In the genomic region with DNA sequence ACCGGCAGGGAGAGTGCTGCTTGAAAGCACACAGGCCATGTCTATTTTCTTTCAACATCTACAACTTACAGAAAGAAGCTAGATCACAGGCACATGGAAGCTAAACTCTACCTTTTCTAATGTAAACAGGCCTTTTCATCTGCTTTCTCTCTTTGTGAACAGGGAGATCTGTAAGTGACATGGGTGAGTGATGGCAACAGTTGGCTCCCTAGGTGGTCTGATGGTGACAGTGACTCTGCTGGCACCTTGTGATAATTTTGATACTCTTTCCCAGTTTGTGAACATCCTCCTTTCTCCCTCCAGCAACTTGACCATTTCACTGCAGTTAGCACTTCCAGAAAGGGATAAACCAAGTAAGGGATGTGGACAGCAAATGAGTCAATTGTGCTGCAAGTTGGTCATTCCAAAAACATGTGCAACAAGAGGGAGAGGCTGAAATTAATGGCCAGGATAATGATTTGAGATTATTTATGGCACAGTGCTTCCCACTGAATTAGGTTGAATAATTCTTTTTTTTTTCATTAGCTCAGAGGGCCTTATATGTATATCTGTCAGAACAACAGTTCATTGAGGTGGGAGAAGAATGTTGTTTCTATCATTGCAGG, we compare ENCODE assay signal across 20 cellular contexts.
A peak's percentile ranks its signal among the peaks of the same experiment; 100 is the strongest.
DNase-seq lines count a peak whose midpoint lies in the region; ATAC-seq and TF ChIP-seq lines count a peak whose summit lies in the region.
"Had no signal": no experiment of that assay in that cellular context is flagged by ENCODE, and none has a peak within 500 bp of the region (broad histone marks: within the 10 kb centered on the region; RNA-seq: fewer than 3 reads in every experiment).

No MANE protein-coding gene starts in this region.

- peak overlapping the region; percentile 41 for H3K27ac ChIP-seq in epithelial cell of prostate
- H3K27ac ChIP-seq: BLaER1, SJSA1, tibial nerve had no signal

- peak; percentile 54 for ATAC-seq in omental fat pad (ENCODE audit: low FRiP score)
- no peak for ATAC-seq in GM19397 (IDR thresholded peaks at IDR 0.05; ENCODE audit: unreplicated experiment)
- ATAC-seq: activated CD4-positive, alpha-beta T cell treated with anti-CD3 and anti-CD28 coated beads for 36 hours; HCT116; stimulated activated naive B cell treated with anti-CD40 and anti-IgM and Interleukin-4, amounts not matched to agents 10 μg/mL and 1 μg/mL and 100 μg/mL, for 72 hours had no signal

- DNase-seq in GM03348 (ENCODE audit: low spot score) (peak; percentile 75), NCI-H345 treated with DMSO at 0.1 percent for 48 hours (lab: John Stamatoyannopoulos, UW; ENCODE audit: unreplicated experiment) (peak; percentile 63), epithelial cell of prostate (ENCODE audit: low read depth, low spot score) (no peak), omental fat pad (ENCODE audit: low spot score) (no peak), NCI-H524 treated with DMSO at 0.1 percent for 48 hours (lab: John Stamatoyannopoulos, UW) (no peak), D341Med (ENCODE audit: low spot score) (no peak), SIG-M5 (lab: John Stamatoyannopoulos, UW) (no peak)
- DNase-seq: activated CD4-positive, alpha-beta T cell treated with anti-CD3 and anti-CD28 coated beads for 36 hours; activated effector memory CD4-positive, alpha-beta T cell treated with anti-CD3 and anti-CD28 coated beads, Interleukin-2, amount 50 U/mL, for 16 hours; aorta; cortex of kidney; Kasumi-1; NCI-H1436 treated with DMSO at 0.1 percent for 48 hours; stimulated activated naive B cell treated with anti-CD40 and anti-IgM and Interleukin-4, amounts not matched to agents 10 μg/mL and 1 μg/mL and 100 μg/mL, for 72 hours; T-helper 9 cell had no signal

- no peak for TF ChIP-seq CTCF in omental fat pad (IDR thresholded peaks at IDR 0.05)

Comparison
In these comparisons a context has a peak if more than half of its experiments do, and no peak if none do; other contexts are left out.
1. DNase-seq: peak in GM03348 (single experiment) and NCI-H345 treated with DMSO at 0.1 percent for 48 hours (single experiment); none in epithelial cell of prostate (single experiment), omental fat pad (single experiment), NCI-H524 treated with DMSO at 0.1 percent for 48 hours (single experiment), D341Med (single experiment) and SIG-M5 (single experiment).